ENCODE assay signal across 27 cellular contexts in the genomic region with DNA sequence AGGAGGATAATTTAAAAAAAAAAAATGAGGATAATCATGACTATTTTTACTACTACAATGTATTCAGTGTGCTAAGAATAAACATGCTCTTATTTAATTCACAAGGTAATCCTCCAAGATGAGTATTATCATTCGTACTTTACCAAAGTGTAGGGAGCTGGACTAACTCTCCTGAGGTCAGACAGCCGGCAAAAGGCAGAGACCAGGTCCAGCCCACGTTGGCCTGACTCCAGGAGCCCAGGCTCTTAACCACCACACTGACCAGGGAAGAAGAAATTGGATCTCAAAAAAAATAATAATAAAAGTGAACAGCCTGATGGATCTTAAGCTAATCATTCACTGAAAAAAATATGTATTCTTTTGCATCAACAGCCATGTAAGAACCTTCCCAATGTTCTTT. TPM values are rescaled to one million over a fixed set of nuclear protein-coding genes. Genes with fewer than 3 reads are reported as not detected.
"Had no signal": no experiment of that assay in that cellular context is flagged by ENCODE, and none has a peak within 500 bp of the region (broad histone marks: within the 10 kb centered on the region; RNA-seq: fewer than 3 reads in every experiment).

No MANE protein-coding gene starts in this region.

- H3K27ac ChIP-seq: VCaP had no signal

- H3K9me3 Mint-ChIP-seq: activated CD4-positive, alpha-beta memory T cell treated with anti-CD3 and anti-CD28 coated beads, Interleukin-2, amount 10 ng/mL, durations not matched to agents 7 days and 5 days; activated naive CD4-positive, alpha-beta T cell treated with anti-CD3 and anti-CD28 coated beads for 36 hours; activated T-helper 17 cell treated with anti-CD3 and anti-CD28 coated beads, Interleukin-2, amount 50 U/mL, for 72 hours had no signal

- H3K4me3 ChIP-seq: K562 had no signal

- H3K36me3 Mint-ChIP-seq: brain had no signal

- H3K4me3 Mint-ChIP-seq: activated CD4-positive, alpha-beta memory T cell treated with anti-CD3 and anti-CD28 coated beads, Interleukin-2, amount 10 ng/mL, durations not matched to agents 7 days and 5 days; activated CD4-positive, alpha-beta T cell treated with anti-CD3 and anti-CD28 coated beads, Interleukin-2, amount 10 ng/mL, durations not matched to agents 7 days and 5 days; activated naive CD4-positive, alpha-beta T cell treated with anti-CD3 and anti-CD28 coated beads for 36 hours; activated naive CD8-positive, alpha-beta T cell; activated T-helper 17 cell treated with anti-CD3 and anti-CD28 coated beads, Interleukin-2, amount 50 U/mL, for 72 hours; brain; T-cell had no signal

- DNase-seq: activated CD4-positive, alpha-beta memory T cell treated with anti-CD3 and anti-CD28 coated beads, Interleukin-2, amount 10 ng/mL, durations not matched to agents 7 days and 5 days; activated CD4-positive, alpha-beta T cell treated with anti-CD3 and anti-CD28 coated beads, Interleukin-2, amount 10 ng/mL, durations not matched to agents 7 days and 5 days; activated CD4-positive, CD25-positive, alpha-beta regulatory T cell; activated gamma-delta T cell; activated naive CD4-positive, alpha-beta T cell treated with anti-CD3 and anti-CD28 coated beads for 36 hours; activated T-cell treated with anti-CD3 and anti-CD28 coated beads for 4 hours; activated T-cell treated with anti-CD3 and anti-CD28 coated beads, Interleukin-2, amount 50 U/mL, for 48 hours; amygdala; Karpas-422; MM.1S; NCI-H1105; NCI-H1436 treated with DMSO at 0.1 percent for 48 hours; NCI-H187; NCI-H2081; NCI-H226; NCI-H510A; NCI-H69; PC-3; SIG-M5; T-cell; T-helper 2 cell; T1000 had no signal

- H3K4me1 Mint-ChIP-seq: activated CD4-positive, alpha-beta memory T cell treated with anti-CD3 and anti-CD28 coated beads, Interleukin-2, amount 10 ng/mL, durations not matched to agents 7 days and 5 days; activated T-helper 17 cell treated with anti-CD3 and anti-CD28 coated beads, Interleukin-2, amount 50 U/mL, for 72 hours; brain had no signal

- ATAC-seq: activated T-helper 17 cell treated with anti-CD3 and anti-CD28 coated beads, Interleukin-2, amount 50 U/mL, for 72 hours; PC-3; T-cell had no signal

- H3K27ac Mint-ChIP-seq: activated CD4-positive, alpha-beta memory T cell treated with anti-CD3 and anti-CD28 coated beads, Interleukin-2, amount 10 ng/mL, durations not matched to agents 7 days and 5 days; activated CD4-positive, alpha-beta T cell treated with anti-CD3 and anti-CD28 coated beads, Interleukin-2, amount 10 ng/mL, durations not matched to agents 7 days and 5 days; activated naive CD4-positive, alpha-beta T cell treated with anti-CD3 and anti-CD28 coated beads for 36 hours; activated naive CD8-positive, alpha-beta T cell; activated T-helper 17 cell treated with anti-CD3 and anti-CD28 coated beads, Interleukin-2, amount 50 U/mL, for 72 hours; brain; T-cell had no signal

- H3K27me3 Mint-ChIP-seq: activated CD4-positive, alpha-beta memory T cell treated with anti-CD3 and anti-CD28 coated beads, Interleukin-2, amount 10 ng/mL, durations not matched to agents 7 days and 5 days; activated CD4-positive, alpha-beta T cell treated with anti-CD3 and anti-CD28 coated beads, Interleukin-2, amount 10 ng/mL, durations not matched to agents 7 days and 5 days; activated naive CD8-positive, alpha-beta T cell; activated T-helper 17 cell treated with anti-CD3 and anti-CD28 coated beads, Interleukin-2, amount 50 U/mL, for 72 hours; T-cell had no signal

RNA-seq across cellular contexts. Expression of gene PLAAT2, which starts 25.8 kb away (rescaled TPM):
- total RNA-seq: activated CD4-positive, alpha-beta memory T cell treated with anti-CD3 and anti-CD28 coated beads, Interleukin-2, amount 10 ng/mL, durations not matched to agents 7 days and 5 days; activated naive CD4-positive, alpha-beta T cell treated with anti-CD3 and anti-CD28 coated beads for 36 hours; activated T-helper 17 cell treated with anti-CD3 and anti-CD28 coated beads, Interleukin-2, amount 50 U/mL, for 72 hours; K562 had no signal
- polyA plus RNA-seq: K562 had no signal
